Comparison of ENCODE assay signal across 1 cellular context in the genomic region with DNA sequence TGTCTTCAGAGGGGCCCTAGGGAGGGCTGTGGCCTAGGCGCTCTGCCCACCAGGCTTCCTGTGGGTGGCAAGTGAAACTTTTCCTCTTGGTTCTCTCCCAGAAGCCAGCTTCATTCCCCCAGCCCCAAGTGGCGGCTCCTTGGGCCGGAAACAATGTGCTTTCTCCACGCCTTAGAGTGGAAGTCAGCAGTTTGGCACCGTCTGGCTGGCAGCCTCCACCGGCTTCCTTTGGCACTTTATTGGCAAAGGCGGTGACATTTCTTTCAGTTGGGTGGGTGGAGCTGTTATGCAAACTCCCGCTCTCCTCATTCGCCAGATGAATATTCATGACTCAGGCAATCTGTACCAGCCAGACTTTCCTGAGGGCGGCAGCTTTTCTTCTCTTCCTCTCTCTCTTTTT.
TF ChIP-seq lines count a peak whose summit lies in the region.

No MANE protein-coding gene starts in this region.

TF ChIP-seq in GM23338, 12 proteins besides CTCF, POLR2A, EP300 and RAD21 (continued from another document):
- TF ChIP-seq, protein P1, sequence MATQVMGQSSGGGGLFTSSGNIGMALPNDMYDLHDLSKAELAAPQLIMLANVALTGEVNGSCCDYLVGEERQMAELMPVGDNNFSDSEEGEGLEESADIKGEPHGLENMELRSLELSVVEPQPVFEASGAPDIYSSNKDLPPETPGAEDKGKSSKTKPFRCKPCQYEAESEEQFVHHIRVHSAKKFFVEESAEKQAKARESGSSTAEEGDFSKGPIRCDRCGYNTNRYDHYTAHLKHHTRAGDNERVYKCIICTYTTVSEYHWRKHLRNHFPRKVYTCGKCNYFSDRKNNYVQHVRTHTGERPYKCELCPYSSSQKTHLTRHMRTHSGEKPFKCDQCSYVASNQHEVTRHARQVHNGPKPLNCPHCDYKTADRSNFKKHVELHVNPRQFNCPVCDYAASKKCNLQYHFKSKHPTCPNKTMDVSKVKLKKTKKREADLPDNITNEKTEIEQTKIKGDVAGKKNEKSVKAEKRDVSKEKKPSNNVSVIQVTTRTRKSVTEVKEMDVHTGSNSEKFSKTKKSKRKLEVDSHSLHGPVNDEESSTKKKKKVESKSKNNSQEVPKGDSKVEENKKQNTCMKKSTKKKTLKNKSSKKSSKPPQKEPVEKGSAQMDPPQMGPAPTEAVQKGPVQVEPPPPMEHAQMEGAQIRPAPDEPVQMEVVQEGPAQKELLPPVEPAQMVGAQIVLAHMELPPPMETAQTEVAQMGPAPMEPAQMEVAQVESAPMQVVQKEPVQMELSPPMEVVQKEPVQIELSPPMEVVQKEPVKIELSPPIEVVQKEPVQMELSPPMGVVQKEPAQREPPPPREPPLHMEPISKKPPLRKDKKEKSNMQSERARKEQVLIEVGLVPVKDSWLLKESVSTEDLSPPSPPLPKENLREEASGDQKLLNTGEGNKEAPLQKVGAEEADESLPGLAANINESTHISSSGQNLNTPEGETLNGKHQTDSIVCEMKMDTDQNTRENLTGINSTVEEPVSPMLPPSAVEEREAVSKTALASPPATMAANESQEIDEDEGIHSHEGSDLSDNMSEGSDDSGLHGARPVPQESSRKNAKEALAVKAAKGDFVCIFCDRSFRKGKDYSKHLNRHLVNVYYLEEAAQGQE (IDR thresholded peaks at IDR 0.05; ENCODE audit: unreplicated experiment) = no peak
- no peak for TF ChIP-seq CREB1 (CRISPR knock-in tag; IDR thresholded peaks at IDR 0.05; ENCODE audit: low read depth)
